Comparison of ENCODE assay signal across 21 cellular contexts in the genomic region with DNA sequence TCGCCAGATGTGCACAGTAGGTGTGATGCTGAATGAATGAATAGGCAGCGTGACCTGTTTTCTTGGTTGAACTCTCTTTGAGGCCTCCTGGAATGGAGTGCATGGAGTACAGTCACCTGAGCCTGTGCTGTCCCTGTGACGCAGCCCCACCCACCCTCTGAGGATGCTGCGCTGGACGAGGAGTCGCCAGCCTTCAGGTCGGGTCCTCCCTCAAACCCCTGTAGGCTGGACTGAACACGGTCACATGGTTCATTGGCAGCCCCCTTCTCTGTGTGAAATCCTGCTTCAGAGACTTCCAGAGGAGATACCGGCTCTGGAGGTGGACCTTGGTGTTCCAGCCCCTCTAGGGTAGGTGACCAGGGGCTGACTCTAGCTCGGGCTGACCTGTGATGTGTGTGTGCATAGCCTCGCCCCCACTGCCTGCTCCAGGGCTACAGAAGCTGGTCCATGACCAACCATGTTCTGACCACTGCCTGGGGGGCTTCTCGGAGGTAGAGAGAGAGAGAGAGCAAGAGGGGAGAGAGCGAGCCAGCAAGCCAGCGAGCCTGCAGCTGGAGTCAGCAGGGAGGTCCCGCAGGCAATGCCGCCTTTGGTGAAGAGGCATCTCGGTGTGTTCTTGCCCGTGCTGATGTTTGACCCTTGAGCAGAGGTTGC.
DNase-seq lines count a peak whose midpoint lies in the region; ATAC-seq and TF ChIP-seq lines count a peak whose summit lies in the region.
"Had no signal": no experiment of that assay in that cellular context is flagged by ENCODE, and none has a peak within 500 bp of the region (broad histone marks: within the 10 kb centered on the region; RNA-seq: fewer than 3 reads in every experiment).

No MANE protein-coding gene starts in this region.

- peaks cover 29% of the 10 kb centered on the region for H3K4me1 ChIP-seq in SJCRH30
- no peaks in the 10 kb centered on the region for H3K4me1 ChIP-seq in fibroblast of lung (ENCODE audit: control insufficient read depth, extremely low read depth, insufficient read depth, low read length)
- peaks cover 10% of the 10 kb centered on the region for H3K4me1 ChIP-seq in osteoblast (ENCODE audit: insufficient read depth, low read length)
- H3K4me1 ChIP-seq in suprapubic skin, result no peaks in the 10 kb centered on the region
- H3K4me1 ChIP-seq: Peyer's patch had no signal

- ATAC-seq in HG03342 (IDR thresholded peaks at IDR 0.05; ENCODE audit: unreplicated experiment) (no peak), GM21529 (IDR thresholded peaks at IDR 0.05; ENCODE audit: unreplicated experiment) (no peak)
- ATAC-seq: CD8-positive, alpha-beta T cell; GM12878; HCT116 had no signal

- H3K4me2 ChIP-seq in fibroblast of lung (ENCODE audit: extremely low read depth, insufficient read depth, low read length), result peak overlapping the region; percentile 32
- no peak overlapping the region for H3K4me2 ChIP-seq in osteoblast (ENCODE audit: insufficient read depth, low read length)

- H3K36me3 ChIP-seq in SJCRH30 (peaks cover 85% of the 10 kb centered on the region), fibroblast of lung (ENCODE audit: control insufficient read depth, insufficient read depth, low read length) (peaks cover 13% of the 10 kb centered on the region), osteoblast (ENCODE audit: insufficient read depth, low read length) (peaks cover 62% of the 10 kb centered on the region), suprapubic skin (no peaks in the 10 kb centered on the region), MG63 (no peaks in the 10 kb centered on the region)
- H3K36me3 ChIP-seq: BLaER1, Peyer's patch had no signal

- H4K20me1 ChIP-seq in fibroblast of lung (ENCODE audit: control insufficient read depth, extremely low read depth, insufficient read depth, low read length) (no peaks in the 10 kb centered on the region), osteoblast (ENCODE audit: insufficient read depth, low read length) (peaks cover 13% of the 10 kb centered on the region)
- H4K20me1 ChIP-seq: BLaER1 had no signal

- H3K9ac ChIP-seq in fibroblast of lung (ENCODE audit: insufficient read depth, low read length), result no peak overlapping the region
- H3K9ac ChIP-seq: BLaER1 had no signal

- H3K9me3 ChIP-seq in SJCRH30 (replicated peaks), result no peaks in the 10 kb centered on the region
- H3K9me3 ChIP-seq in fibroblast of lung (ENCODE audit: control insufficient read depth, insufficient read depth, low read depth, low read length), result no peaks in the 10 kb centered on the region
- no peaks in the 10 kb centered on the region for H3K9me3 ChIP-seq in osteoblast (ENCODE audit: low read depth, low read length)
- H3K9me3 ChIP-seq in suprapubic skin, result no peaks in the 10 kb centered on the region
- 0 out of 2 replicates have a peak, but pooled peaks cover 2% of the 10 kb centered on the region for H3K9me3 ChIP-seq in MG63
- H3K9me3 ChIP-seq: Peyer's patch had no signal

- no peaks in the 10 kb centered on the region for H3K27me3 ChIP-seq in SJCRH30
- H3K27me3 ChIP-seq in fibroblast of lung (ENCODE audit: control insufficient read depth, insufficient read depth, low read length), result no peaks in the 10 kb centered on the region
- no peaks in the 10 kb centered on the region for H3K27me3 ChIP-seq in osteoblast (ENCODE audit: insufficient read depth, low read length)
- H3K27me3 ChIP-seq in suprapubic skin, result peaks cover 6% of the 10 kb centered on the region
- no peaks in the 10 kb centered on the region for H3K27me3 ChIP-seq in MG63
- H3K27me3 ChIP-seq: BLaER1, Peyer's patch had no signal

- H3K79me2 ChIP-seq in fibroblast of lung (ENCODE audit: control insufficient read depth, insufficient read depth, low read length) (no peaks in the 10 kb centered on the region), osteoblast (ENCODE audit: insufficient read depth, low read length) (peaks cover 12% of the 10 kb centered on the region)

- no peak overlapping the region for H2AFZ ChIP-seq in fibroblast of lung (ENCODE audit: low read length)
- H2AFZ ChIP-seq in osteoblast (ENCODE audit: low read length), result no peak overlapping the region

- TF ChIP-seq CTCF in fibroblast of lung (conservative IDR thresholded peaks at IDR 0.05 in 1 of 2, IDR thresholded peaks at IDR 0.05 in 1 of 2; ENCODE audit: low read depth in 1 of 2, low read length in 2 of 2), result no peak
- TF ChIP-seq CTCF in osteoblast (IDR thresholded peaks at IDR 0.05; ENCODE audit: extremely low read depth, low read depth, low read length), result no peak
- TF ChIP-seq CTCF in suprapubic skin (IDR thresholded peaks at IDR 0.05), result no peak

- no peak for DNase-seq in SJCRH30
- no peak for DNase-seq in fibroblast of lung (ENCODE audit: low read depth in 2 of 2)
- peak; percentile 74 for DNase-seq in osteoblast (ENCODE audit: insufficient read length, low spot score, missing footprints)
- peak; percentile 29 to 34 for DNase-seq in suprapubic skin (ENCODE audit: low spot score in 2 of 2)
- no peak for DNase-seq in activated naive CD4-positive, alpha-beta T cell treated with anti-CD3 and anti-CD28 coated beads, Interleukin-2, amount 50 U/mL, for 16 hours
- DNase-seq in MG63, result no peak
- DNase-seq: CD8-positive, alpha-beta T cell; DND-41; GOT3; Kasumi-1; NCI-H1417; NCI-H1694 treated with DMSO at 0.1 percent for 48 hours; NCI-H2081 treated with DMSO at 0.1 percent for 48 hours; NCI-H2171 treated with DMSO at 0.1 percent for 48 hours; NCI-H524 treated with DMSO at 0.1 percent for 48 hours had no signal

- TF ChIP-seq POLR2A in suprapubic skin (IDR thresholded peaks at IDR 0.05), result no peak

- no peak for TF ChIP-seq EP300 in suprapubic skin (IDR thresholded peaks at IDR 0.05)

- 89% methylated on average over 17 of the region's 18 CpGs for WGBS in suprapubic skin

- H3K4me3 ChIP-seq in SJCRH30, result no peak overlapping the region
- H3K4me3 ChIP-seq in fibroblast of lung (replicated peaks in 1 of 4; ENCODE audit: control extremely low read depth in 1 of 4, insufficient read depth in 1 of 4, low read depth in 3 of 4, low read length in 4 of 4), result no peak overlapping the region
- H3K4me3 ChIP-seq in osteoblast (ENCODE audit: insufficient read depth, low read length), result no peak overlapping the region
- no peak overlapping the region for H3K4me3 ChIP-seq in suprapubic skin
- H3K4me3 ChIP-seq in MG63, result no peak overlapping the region
- H3K4me3 ChIP-seq: BLaER1, GM12878, Peyer's patch had no signal

- peak overlapping the region; percentile 85 for H3K27ac ChIP-seq in SJCRH30
- no peak overlapping the region for H3K27ac ChIP-seq in fibroblast of lung (ENCODE audit: insufficient read depth, low read length)
- H3K27ac ChIP-seq in osteoblast (ENCODE audit: low read depth, low read length), result no peak overlapping the region
- no peak overlapping the region for H3K27ac ChIP-seq in suprapubic skin
- H3K27ac ChIP-seq: BLaER1, Peyer's patch had no signal

Comparison
In these comparisons a context has a peak if more than half of its experiments do, and no peak if none do; other contexts are left out.
1. DNase-seq: peak in osteoblast (single experiment) and suprapubic skin (2 of 2); none in SJCRH30 (0 of 2), fibroblast of lung (0 of 2), activated naive CD4-positive, alpha-beta T cell treated with anti-CD3 and anti-CD28 coated beads, Interleukin-2, amount 50 U/mL, for 16 hours (single experiment) and MG63 (single experiment).